In the genomic region with DNA sequence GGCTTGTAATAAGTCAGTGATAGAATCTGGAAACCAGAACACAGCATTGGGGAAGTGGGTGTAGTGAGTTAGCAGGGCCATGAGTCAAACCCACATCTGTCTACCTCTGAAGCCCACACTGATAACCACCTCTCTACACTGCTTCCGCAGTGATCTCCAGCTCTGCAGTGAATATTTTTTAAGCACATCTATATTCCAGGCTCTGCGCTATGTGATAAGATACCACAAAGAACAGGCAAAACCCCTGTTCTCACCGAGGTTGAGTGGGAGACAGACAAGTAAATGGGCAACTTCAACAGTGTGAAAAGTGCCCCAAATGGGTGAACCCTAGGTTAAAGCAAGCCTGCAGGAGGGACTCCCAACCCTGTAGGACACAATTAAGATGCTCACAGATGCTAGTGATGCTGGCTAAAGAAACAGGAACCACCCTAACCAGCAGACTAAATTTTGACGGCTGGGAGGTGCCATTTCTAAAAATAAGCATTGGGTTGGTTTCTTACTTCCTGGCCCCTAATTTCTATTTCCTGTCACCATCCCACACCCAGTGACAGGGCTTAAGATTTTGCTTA, we compare ENCODE assay signal across 8 cellular contexts.
DNase-seq lines count a peak whose midpoint lies in the region; ATAC-seq, FAIRE-seq and TF ChIP-seq lines count a peak whose summit lies in the region.

No MANE protein-coding gene starts in this region.

- no peak for FAIRE-seq in HTR-8/SVneo (lab: Jason Lieb, UNC)

- H3K9me3 Mint-ChIP-seq in CD4-positive, alpha-beta T cell: peaks cover 6% of the 10 kb centered on the region
- H3K9me3 Mint-ChIP-seq in activated T-cell treated with anti-CD3 and anti-CD28 coated beads, Interleukin-2, amount 50 U/mL, for 4 hours: peaks cover 13% of the 10 kb centered on the region

- DNase-seq in CD4-positive, alpha-beta T cell: peak in 3 of 10 experiments; percentile 6 to 26 (median 11)
- DNase-seq in activated T-cell treated with anti-CD3 and anti-CD28 coated beads, Interleukin-2, amount 50 U/mL, for 4 hours: peak; percentile 31
- DNase-seq in iPS-NIHi7 (ENCODE audit: extremely low spot score) (no peak), tibial nerve (ENCODE audit: low spot score in 2 of 2) (no peak), HTR-8/SVneo (ENCODE audit: insufficient read length, low spot score) (no peak)

- POLR2A ChIA-PET in CD4-positive, alpha-beta T cell (lab: Charles Lee): interaction anchor here (0.9 to 1.3 kb wide), 3 partner anchors 76 to 384 kb away, joined by 3 to 6 read pairs (median 4); no protein-coding TSS in a partner anchor

- peak overlapping the region; percentile 49 for H3K4me3 Mint-ChIP-seq in CD4-positive, alpha-beta T cell
- peak overlapping the region; percentile 9 for H3K4me3 Mint-ChIP-seq in activated T-cell treated with anti-CD3 and anti-CD28 coated beads, Interleukin-2, amount 50 U/mL, for 4 hours

- WGBS in thymus: 7% methylated on average over 4 of the region's 4 CpGs
- 61 to 75% methylated on average over 4 of the region's 4 CpGs for WGBS in tibial nerve, 2 donors

- peak; percentile 81 for ATAC-seq in CD4-positive, alpha-beta T cell (ENCODE audit: poor library complexity)
- ATAC-seq in GM21367 (IDR thresholded peaks at IDR 0.05; ENCODE audit: unreplicated experiment): peak; percentile 49
- ATAC-seq in HG03575 (IDR thresholded peaks at IDR 0.05; ENCODE audit: extremely low read depth, insufficient number of reproducible peaks, low FRiP score, unreplicated experiment): peak; percentile 47
- ATAC-seq in activated T-cell treated with anti-CD3 and anti-CD28 coated beads, Interleukin-2, amount 50 U/mL, for 4 hours: peak; percentile 83 to 84

- TF ChIP-seq CTCF in CD4-positive, alpha-beta T cell (IDR thresholded peaks at IDR 0.05): no peak
- TF ChIP-seq CTCF in tibial nerve (IDR thresholded peaks at IDR 0.05): no peak

- H3K27me3 ChIP-seq in CD4-positive, alpha-beta T cell (ENCODE audit: control insufficient read depth, insufficient read depth, low read length): no peaks in the 10 kb centered on the region
- H3K27me3 ChIP-seq in thymus (ENCODE audit: control insufficient read depth, insufficient read depth) (no peaks in the 10 kb centered on the region), tibial nerve (no peaks in the 10 kb centered on the region)

- intact Hi-C loops in CD4-positive, alpha-beta T cell (cut with DNase I, micrococcal nuclease): loop anchor here in 1 of 2 experiments (5.0 kb wide), 1 partner anchor 953 kb away; no protein-coding TSS in a partner anchor

- peak overlapping the region; percentile 76 for H3K27ac Mint-ChIP-seq in CD4-positive, alpha-beta T cell

- peaks cover 5% of the 10 kb centered on the region for H3K9me3 ChIP-seq in CD4-positive, alpha-beta T cell (ENCODE audit: control insufficient read depth, low read length)
- H3K9me3 ChIP-seq in thymus (ENCODE audit: control insufficient read depth): no peaks in the 10 kb centered on the region
- H3K9me3 ChIP-seq in tibial nerve: peaks cover 0 to 7% (median 0%) of the 10 kb centered on the region in 4 donors

- H3K4me1 ChIP-seq in thymus (ENCODE audit: control insufficient read depth, insufficient read depth, low read length) (peaks cover 16% of the 10 kb centered on the region), tibial nerve (peaks cover 0 to 19% (median 1%) of the 10 kb centered on the region in 4 donors)

- H3K36me3 ChIP-seq in thymus (ENCODE audit: control insufficient read depth, insufficient read depth): no peaks in the 10 kb centered on the region
- no peaks in the 10 kb centered on the region for H3K36me3 ChIP-seq in tibial nerve

- TF ChIP-seq POLR2A in tibial nerve (IDR thresholded peaks at IDR 0.05): no peak

- no peaks in the 10 kb centered on the region for H3K36me3 Mint-ChIP-seq in CD4-positive, alpha-beta T cell (ENCODE audit: low read depth)
- no peaks in the 10 kb centered on the region for H3K36me3 Mint-ChIP-seq in activated T-cell treated with anti-CD3 and anti-CD28 coated beads, Interleukin-2, amount 50 U/mL, for 4 hours (ENCODE audit: insufficient read depth)

- peaks cover 58% of the 10 kb centered on the region for H3K4me1 Mint-ChIP-seq in CD4-positive, alpha-beta T cell (ENCODE audit: low read depth)
- peaks cover 61% of the 10 kb centered on the region for H3K4me1 Mint-ChIP-seq in activated T-cell treated with anti-CD3 and anti-CD28 coated beads, Interleukin-2, amount 50 U/mL, for 4 hours (ENCODE audit: low read depth)

- H3K27me3 Mint-ChIP-seq in CD4-positive, alpha-beta T cell: no peaks in the 10 kb centered on the region
- no peaks in the 10 kb centered on the region for H3K27me3 Mint-ChIP-seq in activated T-cell treated with anti-CD3 and anti-CD28 coated beads, Interleukin-2, amount 50 U/mL, for 4 hours (ENCODE audit: low read depth)

- no peak overlapping the region for H3K4me3 ChIP-seq in thymus (ENCODE audit: low read length)
- H3K4me3 ChIP-seq in tibial nerve: no peak overlapping the region

- CTCF ChIA-PET in CD4-positive, alpha-beta T cell (lab: Charles Lee): interaction anchor here (2.0 to 2.8 kb wide), 2 partner anchors 386 to 430 kb away, joined by 7 to 9 read pairs; no protein-coding TSS in a partner anchor

- peak overlapping the region; percentile 32 for H3K27ac ChIP-seq in CD4-positive, alpha-beta T cell (ENCODE audit: low read depth, low read length)
- H3K27ac ChIP-seq in thymus (ENCODE audit: low read depth): peak overlapping the region; percentile 61
- H3K27ac ChIP-seq in tibial nerve: no peak overlapping the region

- no peak for TF ChIP-seq EP300 in tibial nerve (IDR thresholded peaks at IDR 0.05)

Comparison
In these comparisons a context has a peak if more than half of its experiments do, and no peak if none do; other contexts are left out.
1. H3K27ac ChIP-seq: peak in CD4-positive, alpha-beta T cell (single experiment) and thymus (single experiment); none in tibial nerve (0 of 4).
2. Peak in every context shown above with its lines, with median percentiles within 50 percentile points of each other: ATAC-seq.